In genomic region chr3:48641396-48641795, GRCh38 we compare ENCODE assay signal across 1 cellular context.
TF ChIP-seq lines count a peak whose summit lies in the region.

No MANE protein-coding gene starts in this region.

TF ChIP-seq in HepG2, 621 proteins besides CTCF, POLR2A, EP300 and RAD21:
- TF ChIP-seq GATAD1 (CRISPR knock-in tag; IDR thresholded peaks at IDR 0.05) = no peak
- no peak for TF ChIP-seq ZFP37 (CRISPR knock-in tag; IDR thresholded peaks at IDR 0.05; ENCODE audit: borderline replicate concordance)
- peak; percentile 67 for TF ChIP-seq NR2C2 (CRISPR knock-in tag; IDR thresholded peaks at IDR 0.05; ENCODE audit: borderline replicate concordance)
- TF ChIP-seq MTA3 (CRISPR knock-in tag; IDR thresholded peaks at IDR 0.05) = no peak
- TF ChIP-seq ZNF598 (CRISPR knock-in tag; IDR thresholded peaks at IDR 0.05; ENCODE audit: borderline replicate concordance) = no peak
- peak in 1 of 2 experiments; percentile 37; a peak in 1 of 4 replicates for TF ChIP-seq NR2F1 (CRISPR knock-in tag; IDR thresholded peaks at IDR 0.05)
- peak; percentile 45; the same call in 1 of the 2 replicates for TF ChIP-seq NR2F6 (IDR thresholded peaks at IDR 0.05)
- no peak for TF ChIP-seq NR2F6 (CRISPR knock-in tag; IDR thresholded peaks at IDR 0.05)
- TF ChIP-seq YEATS2 (CRISPR knock-in tag; IDR thresholded peaks at IDR 0.05; ENCODE audit: borderline replicate concordance) = no peak
